8 cellular contexts compared by ENCODE assay signal in genomic region chr15:82849556-82850241, GRCh38. TPM values are rescaled to one million over a fixed set of nuclear protein-coding genes. Genes with fewer than 3 reads are reported as not detected.
DNase-seq lines count a peak whose midpoint lies in the region; ATAC-seq and TF ChIP-seq lines count a peak whose summit lies in the region.

No MANE protein-coding gene starts in this region.

- H3K36me3 ChIP-seq in RWPE2 (ENCODE audit: low read depth) = peaks cover 15% of the 10 kb centered on the region

- H3K9me3 ChIP-seq in RWPE2 (ENCODE audit: severe bottlenecking) = no peaks in the 10 kb centered on the region

- peaks cover 2% of the 10 kb centered on the region for H3K4me1 ChIP-seq in RWPE2 (ENCODE audit: insufficient read depth, poor library complexity, severe bottlenecking)

- ATAC-seq in RWPE2 (ENCODE audit: low read depth) (peak; percentile 56), sciatic nerve (peak; percentile 87), GM19328 (IDR thresholded peaks at IDR 0.05; ENCODE audit: unreplicated experiment) (no peak)

- H3K27ac ChIP-seq in RWPE2 (ENCODE audit: poor library complexity, severe bottlenecking) = no peak overlapping the region

- TF ChIP-seq CTCF in RWPE2 (IDR thresholded peaks at IDR 0.05; ENCODE audit: poor library complexity, severe bottlenecking) (peak; percentile 83), astrocyte of the spinal cord (IDR thresholded peaks at IDR 0.05; ENCODE audit: low read depth, low read length) (peak; percentile 79)

- intact Hi-C loops in sciatic nerve (cut with DNase I) = no loop called here

- peak; percentile 6 to 34 for DNase-seq in activated CD4-positive, alpha-beta T cell treated with anti-CD3 and anti-CD28 coated beads for 24 hours (ENCODE audit: low read depth in 2 of 2)
- DNase-seq in activated CD4-positive, alpha-beta T cell treated with anti-CD3 and anti-CD28 coated beads for 1 hour = no peak
- peak; percentile 79 for DNase-seq in Jurkat, Clone E6-1 (ENCODE audit: low read depth, low spot score)
- DNase-seq in RWPE2 (ENCODE audit: low spot score) (peak; percentile 77), astrocyte of the spinal cord (ENCODE audit: low read depth, low spot score) (peak; percentile 75), iPS DF 4.7 (ENCODE audit: extremely low read depth, low spot score) (peak; percentile 96), sciatic nerve (ENCODE audit: low spot score) (peak; percentile 73)

- in situ Hi-C loops in astrocyte of the spinal cord (cut with HindIII; ENCODE audit: low sequenced_read_pairs) = no loop called here

- no peaks in the 10 kb centered on the region for H3K27me3 ChIP-seq in RWPE2 (ENCODE audit: insufficient read depth, poor library complexity, severe bottlenecking)

- no peak overlapping the region for H3K4me3 ChIP-seq in Jurkat, Clone E6-1 (ENCODE audit: low read length)
- H3K4me3 ChIP-seq in RWPE2 (ENCODE audit: severe bottlenecking) = no peak overlapping the region
- no peak overlapping the region for H3K4me3 ChIP-seq in astrocyte of the spinal cord (ENCODE audit: low read depth, low read length)

RNA-seq across cellular contexts. Expression of gene WHAMM, which starts 40.3 kb away (rescaled TPM):
- 9.3 TPM for polyA plus RNA-seq in Jurkat, Clone E6-1 (2012; ENCODE audit: insufficient read depth, insufficient read length)
- 14.2 TPM for total RNA-seq in sciatic nerve

RNA-seq across cellular contexts. Expression of gene FSD2, which starts 43.8 kb away (rescaled TPM):
- not detected for polyA plus RNA-seq in Jurkat, Clone E6-1 (2012; ENCODE audit: insufficient read depth, insufficient read length)
- not detected for total RNA-seq in sciatic nerve
